Comparison of ENCODE assay signal across 29 cellular contexts in the genomic region with DNA sequence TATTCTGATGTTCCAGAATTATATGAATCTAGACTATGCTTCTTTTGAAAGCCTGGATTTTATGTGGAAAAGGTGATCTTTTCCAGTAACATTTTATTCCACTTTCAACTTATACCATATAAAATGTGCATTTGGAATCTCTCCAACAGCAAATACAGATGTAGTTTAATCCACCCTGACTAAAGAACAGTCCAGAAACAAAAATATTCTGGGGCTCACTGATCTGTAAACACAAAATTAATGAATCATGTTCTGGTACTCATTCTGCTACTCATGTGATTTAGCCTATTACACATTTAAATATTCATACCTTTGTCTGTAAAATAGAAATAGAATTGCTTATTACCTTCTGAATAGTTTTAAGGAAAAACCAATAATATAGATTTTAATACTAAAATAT.
"Had no signal": no experiment of that assay in that cellular context is flagged by ENCODE, and none has a peak within 500 bp of the region (broad histone marks: within the 10 kb centered on the region; RNA-seq: fewer than 3 reads in every experiment).

No MANE protein-coding gene starts in this region.

- H3K9me3 ChIP-seq: breast epithelium, colonic mucosa, heart right ventricle, pancreas, prostate gland, stomach, tibial artery had no signal

- H3K36me3 ChIP-seq: breast epithelium, colonic mucosa, heart right ventricle, pancreas, prostate gland, stomach, tibial artery, WERI-Rb-1 had no signal

- H3K4me3 ChIP-seq: breast epithelium, colonic mucosa, dorsolateral prefrontal cortex, heart right ventricle, pancreas, prostate gland, stomach, tibial artery had no signal

- DNase-seq: activated CD4-positive, alpha-beta memory T cell treated with anti-CD3 and anti-CD28 coated beads for 36 hours; activated CD4-positive, alpha-beta T cell treated with anti-CD3 and anti-CD28 coated beads, Interleukin-2, amount 10 ng/mL, durations not matched to agents 24 days and 14 days; activated CD8-positive, alpha-beta memory T cell treated with anti-CD3 and anti-CD28 coated beads, Interleukin-2, amount 50 U/mL, for 48 hours; activated gamma-delta T cell; activated naive CD4-positive, alpha-beta T cell treated with anti-CD3 and anti-CD28 coated beads, Interleukin-2, amount 10 ng/mL, durations not matched to agents 7 days and 5 days; activated naive CD8-positive, alpha-beta T cell treated with anti-CD3 and anti-CD28 coated beads, Interleukin-2, amount 10 ng/mL, durations not matched to agents 7 days and 5 days; activated T-cell treated with anti-CD3 and anti-CD28 coated beads, Interleukin-2, amount 50 U/mL, for 24 hours; amniotic stem cell; central memory CD4-positive, alpha-beta T cell; colonic mucosa; dorsolateral prefrontal cortex; effector memory CD4-positive, alpha-beta T cell; foreskin keratinocyte; heart right ventricle; islet precursor cell; left colon; mammary epithelial cell; naive B cell; pancreas; stimulated activated CD4-positive, alpha-beta T cell treated with anti-CD3 and anti-CD28 coated beads, Interleukin-15, amount 100 ng/mL, for 24 hours; stimulated activated CD4-positive, alpha-beta T cell treated with anti-CD3 and anti-CD28 coated beads, Interleukin-2, amount 100 ng/mL, for 24 hours; stimulated activated naive B cell treated with anti-CD40 and anti-IgM and Interleukin-4, amounts not matched to agents 10 μg/mL and 1 μg/mL and 100 μg/mL, for 72 hours; stomach; T-helper 17 cell; T1000; tibial artery; WERI-Rb-1 had no signal

- H3K27me3 ChIP-seq: breast epithelium, colonic mucosa, dorsolateral prefrontal cortex, foreskin keratinocyte, heart right ventricle, pancreas, stomach, tibial artery had no signal

- H3K27ac ChIP-seq: breast epithelium, colonic mucosa, dorsolateral prefrontal cortex, foreskin keratinocyte, heart right ventricle, pancreas, prostate gland, stomach, tibial artery, WERI-Rb-1 had no signal

- H3K4me1 ChIP-seq: breast epithelium, colonic mucosa, foreskin keratinocyte, heart right ventricle, prostate gland, tibial artery had no signal
